18 cellular contexts compared by ENCODE assay signal in genomic region chr1:233730809-233731208, GRCh38.
DNase-seq lines count a peak whose midpoint lies in the region; ATAC-seq, FAIRE-seq and TF ChIP-seq lines count a peak whose summit lies in the region.
"Had no signal": no experiment of that assay in that cellular context is flagged by ENCODE, and none has a peak within 500 bp of the region (broad histone marks: within the 10 kb centered on the region; RNA-seq: fewer than 3 reads in every experiment).

No MANE protein-coding gene starts in this region.

- TF ChIP-seq RAD21 in K562 (CRISPR knock-in tag; conservative IDR thresholded peaks at IDR 0.05 in 1 of 2, IDR thresholded peaks at IDR 0.05 in 1 of 2): no peak; a peak in 1 of 4 replicates

- H3K27ac Mint-ChIP-seq in neural progenitor cell: no peak overlapping the region
- H3K27ac Mint-ChIP-seq: B cell; stimulated activated naive B cell treated with anti-CD40 and anti-IgM and Interleukin-4, amounts not matched to agents 10 μg/mL and 1 μg/mL and 100 μg/mL, for 72 hours had no signal

- no peaks in the 10 kb centered on the region for H3K9me1 ChIP-seq in K562 (ENCODE audit: control insufficient read depth, insufficient read depth, low read length)

- no peaks in the 10 kb centered on the region for H3K9me3 Mint-ChIP-seq in neural progenitor cell
- H3K9me3 Mint-ChIP-seq: stimulated activated naive B cell treated with anti-CD40 and anti-IgM and Interleukin-4, amounts not matched to agents 10 μg/mL and 1 μg/mL and 100 μg/mL, for 72 hours had no signal

- CTCF ChIA-PET in K562 (lab: Yijun Ruan, JAX; ENCODE audit: low intra/inter-chr PET ratio): no interaction called here

- H3K4me3 ChIP-seq in HUES64 (ENCODE audit: low read length) (no peak overlapping the region), K562 (no peak overlapping the region), neural progenitor cell (no peak overlapping the region), prostate gland (no peak overlapping the region), brain microvascular endothelial cell (ENCODE audit: low read depth, low read length) (no peak overlapping the region)
- H3K4me3 ChIP-seq: upper lobe of right lung had no signal

- H4K20me1 ChIP-seq in K562 (replicated peaks; ENCODE audit: control insufficient read depth, insufficient read depth, low read length) (no peaks in the 10 kb centered on the region), neural progenitor cell (ENCODE audit: low read depth) (no peaks in the 10 kb centered on the region)

- DNase-seq in Daoy (ENCODE audit: low read depth): peak; percentile 29
- DNase-seq in K562 (ENCODE audit: extremely low read depth in 1 of 4, low spot score in 3 of 4): peak; percentile 41 to 47 (median 42)
- peak; percentile 32 for DNase-seq in neural progenitor cell (ENCODE audit: low spot score)
- no peak for DNase-seq in prostate gland (ENCODE audit: low spot score)
- no peak for DNase-seq in brain microvascular endothelial cell
- no peak for DNase-seq in NCI-H69 (lab: John Stamatoyannopoulos, UW)
- DNase-seq: activated CD4-positive, alpha-beta T cell treated with anti-CD3 and anti-CD28 coated beads for 1 hour; activated naive CD4-positive, alpha-beta T cell treated with anti-CD3 and anti-CD28 coated beads, Interleukin-2, amount 50 U/mL, for 16 hours; effector CD8-positive, alpha-beta T cell; GOT3; mammary epithelial cell; NCI-H1930; NCI-H510A treated with DMSO at 0.1 percent for 48 hours; stimulated activated naive B cell treated with anti-CD40 and anti-IgM and Interleukin-4, amounts not matched to agents 10 μg/mL and 1 μg/mL and 100 μg/mL, for 72 hours; upper lobe of right lung had no signal

- WGBS in HUES64: 53% methylated on average over 4 of the region's 5 CpGs
- WGBS in K562 (ENCODE audit: insufficient coverage, low coverage, missing lambda C conversion rate): 43% methylated on average over 5 of the region's 5 CpGs
- WGBS in prostate gland: 16% methylated on average over 5 of the region's 5 CpGs

- intact Hi-C loops in K562 (cut with micrococcal nuclease) (no loop called here), prostate gland (cut with DNase I) (no loop called here)

- H2AFZ ChIP-seq in K562 (ENCODE audit: low read depth, low read length) (peak overlapping the region; percentile 75), neural progenitor cell (replicated peaks) (peak overlapping the region; percentile 51)

- in situ Hi-C loops in K562 (cut with MboI): no loop called here
- in situ Hi-C loops in brain microvascular endothelial cell (cut with HindIII; ENCODE audit: low pct_ligation_motif_present, low sequenced_read_pairs): no loop called here

- H3K79me2 ChIP-seq in K562 (ENCODE audit: control insufficient read depth, insufficient read depth, low read length) (no peaks in the 10 kb centered on the region), neural progenitor cell (ENCODE audit: low read depth) (no peaks in the 10 kb centered on the region)

- POLR2A ChIA-PET in K562 (lab: Yijun Ruan, JAX): interaction anchor here (0.7 to 0.8 kb wide), 2 partner anchors 14 to 21 kb away, joined by 3 read pairs; no protein-coding TSS in a partner anchor

- no peak overlapping the region for H3K9ac ChIP-seq in HUES64 (ENCODE audit: low read depth, low read length)
- H3K9ac ChIP-seq in K562 (ENCODE audit: insufficient read depth in 1 of 2, low read depth in 2 of 2, low read length in 2 of 2): no peak overlapping the region
- no peak overlapping the region for H3K9ac ChIP-seq in neural progenitor cell

- no TSS peak for BruUV-seq in K562 (replicated peaks; lab: Mats Ljungman, UMichigan)

- no peak overlapping the region for H3K4me2 ChIP-seq in K562 (ENCODE audit: insufficient read depth, low read length)
- no peak overlapping the region for H3K4me2 ChIP-seq in neural progenitor cell

- no peak for FAIRE-seq in K562 (lab: Jason Lieb, UNC)

- H3F3A ChIP-seq in neural progenitor cell (ENCODE audit: low read depth): no peaks in the 10 kb centered on the region

- no peak for TF ChIP-seq POLR2A in K562 (conservative IDR thresholded peaks at IDR 0.05)
- no peak for TF ChIP-seq POLR2A in prostate gland (IDR thresholded peaks at IDR 0.05)

- H3K36me3 Mint-ChIP-seq in neural progenitor cell: no peaks in the 10 kb centered on the region
- H3K36me3 Mint-ChIP-seq: stimulated activated naive B cell treated with anti-CD40 and anti-IgM and Interleukin-4, amounts not matched to agents 10 μg/mL and 1 μg/mL and 100 μg/mL, for 72 hours had no signal

- H3K27me3 ChIP-seq in HUES64 (ENCODE audit: insufficient read depth, low read length) (no peaks in the 10 kb centered on the region), K562 (ENCODE audit: control insufficient read depth in 2 of 2, insufficient read depth in 2 of 2, low read length in 2 of 2) (no peaks in the 10 kb centered on the region), neural progenitor cell (no peaks in the 10 kb centered on the region), prostate gland (replicated peaks; ENCODE audit: insufficient read depth) (no peaks in the 10 kb centered on the region), brain microvascular endothelial cell (replicated peaks) (no peaks in the 10 kb centered on the region)
- H3K27me3 ChIP-seq: upper lobe of right lung had no signal

- H3K4me3 Mint-ChIP-seq in neural progenitor cell: no peak overlapping the region
- H3K4me3 Mint-ChIP-seq: B cell; stimulated activated naive B cell treated with anti-CD40 and anti-IgM and Interleukin-4, amounts not matched to agents 10 μg/mL and 1 μg/mL and 100 μg/mL, for 72 hours had no signal

- H3K4me1 ChIP-seq in HUES64 (ENCODE audit: insufficient read depth, low read length): peaks cover 14% of the 10 kb centered on the region
- H3K4me1 ChIP-seq in K562 (replicated peaks in 1 of 2; ENCODE audit: control insufficient read depth in 2 of 2, insufficient read depth in 2 of 2, low read length in 2 of 2): peaks cover 3 to 8% of the 10 kb centered on the region in 2 experiments; a peak in 4 of 5 replicates
- peaks cover 3% of the 10 kb centered on the region for H3K4me1 ChIP-seq in neural progenitor cell
- H3K4me1 ChIP-seq in prostate gland (replicated peaks): no peaks in the 10 kb centered on the region
- H3K4me1 ChIP-seq: upper lobe of right lung had no signal

- peak; percentile 49 to 67 (median 50); a peak in 5 of 6 replicates for TF ChIP-seq CTCF in K562 (IDR thresholded peaks at IDR 0.05 in 2 of 3, conservative IDR thresholded peaks at IDR 0.05 in 1 of 3; ENCODE audit: insufficient read depth in 2 of 3, low read depth in 1 of 3, low read length in 3 of 3)
- TF ChIP-seq CTCF in neural progenitor cell (IDR thresholded peaks at IDR 0.05): peak; percentile 26
- TF ChIP-seq CTCF in prostate gland (IDR thresholded peaks at IDR 0.05): no peak
- no peak for TF ChIP-seq CTCF in brain microvascular endothelial cell (IDR thresholded peaks at IDR 0.05; ENCODE audit: low read depth, low read length, missing control alignments)

- peak overlapping the region; percentile 48; the same call in 1 of the 2 replicates for H3K27ac ChIP-seq in HUES64 (ENCODE audit: low read depth, low read length)
- no peak overlapping the region for H3K27ac ChIP-seq in K562 (ENCODE audit: extremely low read depth, low read depth, low read length)
- no peak overlapping the region for H3K27ac ChIP-seq in neural progenitor cell
- H3K27ac ChIP-seq in prostate gland: no peak overlapping the region
- no peak overlapping the region for H3K27ac ChIP-seq in brain microvascular endothelial cell
- H3K27ac ChIP-seq: upper lobe of right lung had no signal

- peak; percentile 95 for ATAC-seq in K562
- ATAC-seq in HG02623 (IDR thresholded peaks at IDR 0.05; ENCODE audit: unreplicated experiment): no peak
- ATAC-seq: stimulated activated naive B cell treated with anti-CD40 and anti-IgM and Interleukin-4, amounts not matched to agents 10 μg/mL and 1 μg/mL and 100 μg/mL, for 72 hours; upper lobe of right lung had no signal

- no peak for TF ChIP-seq EP300 in K562 (IDR thresholded peaks at IDR 0.05; ENCODE audit: low read length)

- H3K4me1 Mint-ChIP-seq in neural progenitor cell: peaks cover 4% of the 10 kb centered on the region
- H3K4me1 Mint-ChIP-seq: B cell; stimulated activated naive B cell treated with anti-CD40 and anti-IgM and Interleukin-4, amounts not matched to agents 10 μg/mL and 1 μg/mL and 100 μg/mL, for 72 hours had no signal

- H3K36me3 ChIP-seq in HUES64 (ENCODE audit: insufficient read depth, low read length): no peaks in the 10 kb centered on the region
- no peaks in the 10 kb centered on the region for H3K36me3 ChIP-seq in K562 (ENCODE audit: control insufficient read depth, insufficient read depth, low read length)
- H3K36me3 ChIP-seq in neural progenitor cell: no peaks in the 10 kb centered on the region
- H3K36me3 ChIP-seq in prostate gland: no peaks in the 10 kb centered on the region
- no peaks in the 10 kb centered on the region for H3K36me3 ChIP-seq in brain microvascular endothelial cell (replicated peaks)
- H3K36me3 ChIP-seq: upper lobe of right lung had no signal

- H3K27me3 Mint-ChIP-seq in neural progenitor cell (ENCODE audit: insufficient read depth, low read depth): peaks cover 2% of the 10 kb centered on the region
- H3K27me3 Mint-ChIP-seq: stimulated activated naive B cell treated with anti-CD40 and anti-IgM and Interleukin-4, amounts not matched to agents 10 μg/mL and 1 μg/mL and 100 μg/mL, for 72 hours had no signal

- H3K9me3 ChIP-seq in HUES64 (ENCODE audit: insufficient read depth, low read depth, low read length) (no peaks in the 10 kb centered on the region), K562 (replicated peaks; ENCODE audit: control insufficient read depth, insufficient read depth, low read depth, low read length) (no peaks in the 10 kb centered on the region), neural progenitor cell (ENCODE audit: low read depth) (no peaks in the 10 kb centered on the region), prostate gland (no peaks in the 10 kb centered on the region)
- H3K9me3 ChIP-seq: upper lobe of right lung had no signal

Comparison
In these comparisons a context has a peak if more than half of its experiments do, and no peak if none do; other contexts are left out.
1. DNase-seq: peak in Daoy (single experiment), K562 (4 of 4) and neural progenitor cell (single experiment); none in prostate gland (single experiment), brain microvascular endothelial cell (single experiment) and NCI-H69 (single experiment).
2. CTCF ChIP-seq: peak in K562 (3 of 3) and neural progenitor cell (single experiment); none in prostate gland (0 of 4) and brain microvascular endothelial cell (single experiment).